ENCODE assay signal across 1 cellular context in genomic region chr12:75889214-75889613, GRCh38.
A peak's percentile ranks its signal among the peaks of the same experiment; 100 is the strongest.
TF ChIP-seq lines count a peak whose summit lies in the region.

No MANE protein-coding gene starts in this region.

TF ChIP-seq in HepG2, 621 proteins besides CTCF, POLR2A, EP300 and RAD21:
- TF ChIP-seq ZNF687 (CRISPR knock-in tag; IDR thresholded peaks at IDR 0.05) (0 out of 2 replicates have a peak, but pooled peaks have one; percentile 14), TMF1 (CRISPR knock-in tag; IDR thresholded peaks at IDR 0.05; ENCODE audit: low read depth) (no peak), AHR (CRISPR knock-in tag; IDR thresholded peaks at IDR 0.05) (no peak), ZNF761 (CRISPR knock-in tag; conservative IDR thresholded peaks at IDR 0.05) (no peak)
